Comparison of ENCODE assay signal across 12 cellular contexts in genomic region chr4:91325495-91325894, GRCh38.
DNase-seq lines count a peak whose midpoint lies in the region; ATAC-seq and TF ChIP-seq lines count a peak whose summit lies in the region.
"Had no signal": no experiment of that assay in that cellular context is flagged by ENCODE, and none has a peak within 500 bp of the region (broad histone marks: within the 10 kb centered on the region; RNA-seq: fewer than 3 reads in every experiment).

No MANE protein-coding gene starts in this region.

- H3K79me2 ChIP-seq in smooth muscle cell (ENCODE audit: low read depth), result no peaks in the 10 kb centered on the region

- H3K36me3 ChIP-seq in smooth muscle cell (ENCODE audit: low read depth), result no peaks in the 10 kb centered on the region
- H3K36me3 ChIP-seq: ascending aorta had no signal

- peak overlapping the region; percentile 9 for H3K4me2 ChIP-seq in smooth muscle cell

- DNase-seq in NCI-H446 treated with DMSO at 0.1 percent for 48 hours (lab: John Stamatoyannopoulos, UW) (peak; percentile 76), epithelial cell of esophagus (ENCODE audit: low read depth) (peak; percentile 79), smooth muscle cell (lab: John Stamatoyannopoulos, UW; ENCODE audit: unreplicated experiment) (no peak), DMS153 treated with DMSO at 0.1 percent for 48 hours (lab: John Stamatoyannopoulos, UW; ENCODE audit: unreplicated experiment) (no peak), HEK293T (ENCODE audit: extremely low spot score) (no peak), NCI-H2081 (lab: John Stamatoyannopoulos, UW) (no peak)
- DNase-seq: mucosa of descending colon, NCI-H526 treated with DMSO at 0.1 percent for 48 hours had no signal

- no peaks in the 10 kb centered on the region for H4K20me1 ChIP-seq in smooth muscle cell (ENCODE audit: low read depth)

- H3K9me3 ChIP-seq in smooth muscle cell (replicated peaks; ENCODE audit: low read depth), result no peaks in the 10 kb centered on the region

- TF ChIP-seq CTCF in epithelial cell of esophagus (IDR thresholded peaks at IDR 0.05; ENCODE audit: insufficient read depth, low read depth, low read length, missing control alignments) (no peak), smooth muscle cell (IDR thresholded peaks at IDR 0.05; ENCODE audit: borderline replicate concordance, insufficient read depth, poor library complexity, severe bottlenecking) (no peak)

- no peaks in the 10 kb centered on the region for H3K4me1 ChIP-seq in smooth muscle cell (ENCODE audit: low read depth)

- CTCF ChIA-PET in HEK293T (lab: Yijun Ruan, JAX), result no interaction called here

- peak; percentile 58 for ATAC-seq in GM19463 (IDR thresholded peaks at IDR 0.05; ENCODE audit: unreplicated experiment)
- ATAC-seq in HG03457 (IDR thresholded peaks at IDR 0.05; ENCODE audit: unreplicated experiment), result no peak
- ATAC-seq: mucosa of descending colon, WTC11 had no signal

- WGBS in smooth muscle cell (ENCODE audit: low lambda C conversion rate), result 13% methylated on average over 1 of the region's 1 CpG

- H3K9ac ChIP-seq in smooth muscle cell (ENCODE audit: low read depth), result no peak overlapping the region

- no peaks in the 10 kb centered on the region for H3K27me3 ChIP-seq in smooth muscle cell (ENCODE audit: low read depth)
- H3K27me3 ChIP-seq: ascending aorta had no signal

- H3K4me3 ChIP-seq in epithelial cell of esophagus (ENCODE audit: low read length), result no peak overlapping the region
- no peak overlapping the region for H3K4me3 ChIP-seq in smooth muscle cell
- H3K4me3 ChIP-seq: ascending aorta, mucosa of descending colon had no signal

- H3F3A ChIP-seq in smooth muscle cell (ENCODE audit: low read depth), result no peaks in the 10 kb centered on the region

- H3K27ac ChIP-seq in smooth muscle cell (ENCODE audit: low read depth), result no peak overlapping the region
- H3K27ac ChIP-seq: ascending aorta had no signal

- H2AFZ ChIP-seq in smooth muscle cell (ENCODE audit: low read depth), result peak overlapping the region; percentile 49

- POLR2A ChIA-PET in HEK293T (lab: Yijun Ruan, JAX), result no interaction called here

TF ChIP-seq in HEK293T, 16 proteins besides CTCF, POLR2A, EP300 and RAD21:
- TF ChIP-seq ARNT (IDR thresholded peaks at IDR 0.05) (no peak), TARDBP (IDR thresholded peaks at IDR 0.05) (no peak), CTBP1 (IDR thresholded peaks at IDR 0.05; ENCODE audit: borderline replicate concordance) (no peak), SUZ12 (IDR thresholded peaks at IDR 0.05) (no peak)

Comparison
In these comparisons a context has a peak if more than half of its experiments do, and no peak if none do; other contexts are left out.
1. DNase-seq: peak in NCI-H446 treated with DMSO at 0.1 percent for 48 hours (single experiment) and epithelial cell of esophagus (single experiment); none in smooth muscle cell (single experiment), DMS153 treated with DMSO at 0.1 percent for 48 hours (single experiment), HEK293T (single experiment) and NCI-H2081 (0 of 2).